1 cellular context compared by ENCODE assay signal in the genomic region with DNA sequence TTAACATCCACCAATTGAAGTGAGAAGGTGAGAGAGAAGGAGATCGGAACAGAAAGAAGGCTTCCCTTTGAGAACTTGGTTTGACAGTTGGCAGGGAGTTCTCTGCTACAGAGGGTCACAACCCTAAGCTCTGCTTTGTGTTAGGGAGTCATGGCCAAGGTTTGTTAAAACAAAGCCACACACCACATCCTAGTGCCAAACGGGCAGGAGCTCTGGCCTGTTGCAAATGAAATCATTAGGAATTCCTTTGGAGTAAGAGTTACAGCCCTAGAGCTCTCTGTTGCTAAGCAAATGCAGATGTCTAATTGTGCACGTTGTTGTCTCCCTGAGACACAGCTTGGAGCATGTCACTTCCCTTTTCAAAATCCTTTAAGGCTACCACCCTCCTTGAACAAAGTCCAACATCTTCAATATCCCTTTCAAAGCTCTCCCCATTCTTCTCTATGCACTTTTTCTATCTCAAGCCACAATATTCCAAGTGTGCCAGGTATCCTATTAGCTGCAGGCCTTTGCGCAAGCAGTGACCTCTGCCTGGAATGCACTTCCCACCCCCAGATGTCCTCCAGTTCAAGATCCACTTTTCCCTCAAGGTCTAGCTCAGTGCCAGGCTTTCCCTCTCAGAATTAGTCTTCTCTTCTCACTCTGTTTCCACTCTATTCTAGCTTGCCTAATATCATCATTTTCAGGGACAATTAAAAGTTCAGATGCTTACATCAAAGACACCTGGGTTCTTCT.
TF ChIP-seq lines count a peak whose summit lies in the region.

No MANE protein-coding gene starts in this region.

TF ChIP-seq in H1, 55 proteins besides CTCF, POLR2A, EP300 and RAD21 (continued from another document):
- TF ChIP-seq, protein P1, sequence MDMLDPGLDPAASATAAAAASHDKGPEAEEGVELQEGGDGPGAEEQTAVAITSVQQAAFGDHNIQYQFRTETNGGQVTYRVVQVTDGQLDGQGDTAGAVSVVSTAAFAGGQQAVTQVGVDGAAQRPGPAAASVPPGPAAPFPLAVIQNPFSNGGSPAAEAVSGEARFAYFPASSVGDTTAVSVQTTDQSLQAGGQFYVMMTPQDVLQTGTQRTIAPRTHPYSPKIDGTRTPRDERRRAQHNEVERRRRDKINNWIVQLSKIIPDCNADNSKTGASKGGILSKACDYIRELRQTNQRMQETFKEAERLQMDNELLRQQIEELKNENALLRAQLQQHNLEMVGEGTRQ (IDR thresholded peaks at IDR 0.05; ENCODE audit: low read length): no peak
- TF ChIP-seq GABPA (IDR thresholded peaks at IDR 0.05; ENCODE audit: borderline replicate concordance, insufficient read depth, low read length) (no peak), SIN3A (conservative IDR thresholded peaks at IDR 0.05 in 1 of 2, IDR thresholded peaks at IDR 0.05 in 1 of 2; ENCODE audit: low read depth in 1 of 2, low read length in 2 of 2) (no peak), BRCA1 (IDR thresholded peaks at IDR 0.05; ENCODE audit: low read depth, low read length) (no peak), RNF2 (IDR thresholded peaks at IDR 0.05; ENCODE audit: borderline replicate concordance, low read depth, low read length, missing control alignments, poor library complexity, severe bottlenecking) (no peak), POU5F1 (IDR thresholded peaks at IDR 0.05; ENCODE audit: low read depth, low read length) (no peak), KDM4A (IDR thresholded peaks at IDR 0.05; ENCODE audit: low read depth, low read length, severe bottlenecking) (no peak)
